ENCODE assay signal across 11 cellular contexts in genomic region chr9:113899205-113899604, GRCh38. TPM values are rescaled to one million over a fixed set of nuclear protein-coding genes. Genes with fewer than 3 reads are reported as not detected.
DNase-seq lines count a peak whose midpoint lies in the region; ATAC-seq and TF ChIP-seq lines count a peak whose summit lies in the region.
"Had no signal": no experiment of that assay in that cellular context is flagged by ENCODE, and none has a peak within 500 bp of the region (broad histone marks: within the 10 kb centered on the region; RNA-seq: fewer than 3 reads in every experiment).

No MANE protein-coding gene starts in this region.

- H3K4me1 Mint-ChIP-seq in activated CD8-positive, alpha-beta memory T cell treated with anti-CD3 and anti-CD28 coated beads, Interleukin-2, amount 10 ng/mL, durations not matched to agents 7 days and 5 days = no peaks in the 10 kb centered on the region
- H3K4me1 Mint-ChIP-seq in osteocyte (ENCODE audit: unreplicated experiment) = peaks cover 11% of the 10 kb centered on the region
- H3K4me1 Mint-ChIP-seq: CD4-positive, CD25-positive, alpha-beta regulatory T cell had no signal

- intact Hi-C loops in lower leg skin (cut with DNase I; ENCODE audit: low total_unique reads) = no loop called here

- H3K4me3 Mint-ChIP-seq in activated CD8-positive, alpha-beta memory T cell treated with anti-CD3 and anti-CD28 coated beads, Interleukin-2, amount 10 ng/mL, durations not matched to agents 7 days and 5 days = no peak overlapping the region
- H3K4me3 Mint-ChIP-seq in osteocyte (ENCODE audit: unreplicated experiment) = no peak overlapping the region
- H3K4me3 Mint-ChIP-seq: CD4-positive, CD25-positive, alpha-beta regulatory T cell had no signal

- H3K9me3 Mint-ChIP-seq in activated CD8-positive, alpha-beta memory T cell treated with anti-CD3 and anti-CD28 coated beads, Interleukin-2, amount 10 ng/mL, durations not matched to agents 7 days and 5 days (ENCODE audit: low read depth) = peaks cover 3% of the 10 kb centered on the region
- H3K9me3 Mint-ChIP-seq in osteocyte (ENCODE audit: unreplicated experiment) = peaks cover 16% of the 10 kb centered on the region

- H3K27me3 Mint-ChIP-seq in activated CD8-positive, alpha-beta memory T cell treated with anti-CD3 and anti-CD28 coated beads, Interleukin-2, amount 10 ng/mL, durations not matched to agents 7 days and 5 days = peaks cover 27% of the 10 kb centered on the region
- H3K27me3 Mint-ChIP-seq in osteocyte (ENCODE audit: unreplicated experiment) = no peaks in the 10 kb centered on the region

- 99% methylated on average over 6 of the region's 6 CpGs for WGBS in lower leg skin, 2 donors

- no peak overlapping the region for H3K27ac Mint-ChIP-seq in activated CD8-positive, alpha-beta memory T cell treated with anti-CD3 and anti-CD28 coated beads, Interleukin-2, amount 10 ng/mL, durations not matched to agents 7 days and 5 days
- H3K27ac Mint-ChIP-seq in osteocyte (ENCODE audit: unreplicated experiment) = no peak overlapping the region
- H3K27ac Mint-ChIP-seq: CD4-positive, CD25-positive, alpha-beta regulatory T cell had no signal

- TF ChIP-seq CTCF in osteocyte (IDR thresholded peaks at IDR 0.05) (no peak), lower leg skin (IDR thresholded peaks at IDR 0.05) (no peak)

- peak; percentile 32 for DNase-seq in activated CD8-positive, alpha-beta memory T cell treated with anti-CD3 and anti-CD28 coated beads, Interleukin-2, amount 10 ng/mL, durations not matched to agents 7 days and 5 days
- no peak for DNase-seq in activated CD8-positive, alpha-beta memory T cell treated with anti-CD3 and anti-CD28 coated beads, Interleukin-2, amount 50 U/mL, for 48 hours
- DNase-seq in left lobe of liver (ENCODE audit: low spot score) = peak; percentile 18
- peak; percentile 68 for DNase-seq in osteocyte (ENCODE audit: extremely low spot score, unreplicated experiment)
- DNase-seq in lower leg skin (ENCODE audit: low spot score in 2 of 2) = no peak
- no peak for DNase-seq in DMS53 (lab: John Stamatoyannopoulos, UW)
- DNase-seq in GM19240 (ENCODE audit: insufficient read length, low spot score) = no peak
- DNase-seq: CD4-positive, CD25-positive, alpha-beta regulatory T cell; GM23248 had no signal

- H3K4me3 ChIP-seq in lower leg skin (ENCODE audit: low read depth, poor library complexity, severe bottlenecking) = no peak overlapping the region
- H3K4me3 ChIP-seq: BLaER1 treated with 17β-estradiol and CSF1 and Interleukin-3, amounts not matched to agents 10 nM and 100 nM; GM23248 had no signal

- CTCF ChIA-PET in activated CD8-positive, alpha-beta memory T cell treated with anti-CD3 and anti-CD28 coated beads, Interleukin-2, amount 10 ng/mL, durations not matched to agents 7 days and 5 days (lab: Charles Lee) = no interaction called here

- no peak for ATAC-seq in activated CD8-positive, alpha-beta memory T cell treated with anti-CD3 and anti-CD28 coated beads, Interleukin-2, amount 10 ng/mL, durations not matched to agents 7 days and 5 days
- no peak for ATAC-seq in left lobe of liver
- ATAC-seq: HCT116 had no signal

- H3K36me3 Mint-ChIP-seq in activated CD8-positive, alpha-beta memory T cell treated with anti-CD3 and anti-CD28 coated beads, Interleukin-2, amount 10 ng/mL, durations not matched to agents 7 days and 5 days = no peaks in the 10 kb centered on the region
- H3K36me3 Mint-ChIP-seq in osteocyte (ENCODE audit: unreplicated experiment) = peaks cover 30% of the 10 kb centered on the region
- H3K36me3 Mint-ChIP-seq: CD4-positive, CD25-positive, alpha-beta regulatory T cell had no signal

- TF ChIP-seq POLR2A in lower leg skin (IDR thresholded peaks at IDR 0.05) = no peak

RNA-seq across cellular contexts. Expression of gene ZNF618, which starts 23.1 kb away (rescaled TPM):
- under 1 TPM; 0.54 to 0.79 TPM for total RNA-seq in activated CD8-positive, alpha-beta memory T cell treated with anti-CD3 and anti-CD28 coated beads, Interleukin-2, amount 10 ng/mL, durations not matched to agents 7 days and 5 days
- total RNA-seq in left lobe of liver (5.7 TPM), osteocyte (35.1 and 36.8 TPM in 2 replicates), lower leg skin (1 to 10 TPM; 1.1 to 4.1 (median 2.5) TPM)

Comparison
In these comparisons a context has a peak if more than half of its experiments do, and no peak if none do; other contexts are left out.
1. DNase-seq: peak in activated CD8-positive, alpha-beta memory T cell treated with anti-CD3 and anti-CD28 coated beads, Interleukin-2, amount 10 ng/mL, durations not matched to agents 7 days and 5 days (single experiment), left lobe of liver (single experiment) and osteocyte (single experiment); none in activated CD8-positive, alpha-beta memory T cell treated with anti-CD3 and anti-CD28 coated beads, Interleukin-2, amount 50 U/mL, for 48 hours (single experiment), lower leg skin (0 of 2), DMS53 (single experiment) and GM19240 (single experiment).